In genomic region chr11:647672-648158, GRCh38 we compare ENCODE assay signal across 8 cellular contexts. TPM values are rescaled to one million over a fixed set of nuclear protein-coding genes. Genes with fewer than 3 reads are reported as not detected.
"Had no signal": no experiment of that assay in that cellular context is flagged by ENCODE, and none has a peak within 500 bp of the region (broad histone marks: within the 10 kb centered on the region; RNA-seq: fewer than 3 reads in every experiment).

No MANE protein-coding gene starts in this region.

RNA-seq across cellular contexts. Expression of gene DRD4, which starts 10.6 kb away (rescaled TPM):
- total RNA-seq: IMR-90, LHCN-M2, SJCRH30 had no signal
- polyA plus RNA-seq: IMR-90 had no signal

RNA-seq across cellular contexts. Expression of gene SCT, which starts 20.7 kb away (rescaled TPM):
- total RNA-seq: HT-29, IMR-90, LHCN-M2, MCF 10A, OCI-LY7, PC-3, Right ventricle myocardium inferior, SJCRH30 had no signal
- polyA plus RNA-seq: IMR-90 had no signal

RNA-seq across cellular contexts. Expression of gene CDHR5, which starts 23.0 kb away (rescaled TPM):
- total RNA-seq: IMR-90, LHCN-M2, MCF 10A, OCI-LY7, PC-3, Right ventricle myocardium inferior, SJCRH30 had no signal
- polyA plus RNA-seq: IMR-90 had no signal
